ENCODE assay signal across 4 cellular contexts in the genomic region with DNA sequence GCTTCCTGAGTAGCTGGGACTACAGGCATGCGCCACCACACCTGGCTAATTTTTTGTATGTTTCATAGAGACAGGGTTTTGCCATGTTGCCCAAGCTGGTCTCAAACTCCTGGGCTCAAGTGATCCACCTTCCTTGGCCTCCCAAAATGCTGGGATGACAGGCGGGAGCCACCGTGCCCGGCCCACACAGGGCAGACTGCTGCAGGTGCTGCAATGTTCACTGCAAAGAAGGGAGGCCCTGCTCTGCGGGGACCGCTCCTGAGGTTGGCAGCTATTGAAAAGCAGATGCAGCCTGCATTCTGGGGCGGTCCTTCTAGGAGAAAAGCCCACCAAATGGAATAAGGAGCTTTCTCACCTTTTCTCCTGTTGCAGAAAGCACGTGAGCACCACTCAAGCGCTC.
"Had no signal": no experiment of that assay in that cellular context is flagged by ENCODE, and none has a peak within 500 bp of the region (broad histone marks: within the 10 kb centered on the region; RNA-seq: fewer than 3 reads in every experiment).

No MANE protein-coding gene starts in this region.

- DNase-seq: IMR-90, KBM-7, KG1 had no signal

- H3K27me3 Mint-ChIP-seq: IgD-negative memory B cell had no signal

- H3K4me3 Mint-ChIP-seq: IgD-negative memory B cell had no signal

- H3K27ac Mint-ChIP-seq: IgD-negative memory B cell had no signal

- H3K9me3 Mint-ChIP-seq: IgD-negative memory B cell had no signal
